In genomic region chr17:67629963-67630320, GRCh38 we compare ENCODE assay signal across 9 cellular contexts.
DNase-seq lines count a peak whose midpoint lies in the region; ATAC-seq and TF ChIP-seq lines count a peak whose summit lies in the region.
"Had no signal": no experiment of that assay in that cellular context is flagged by ENCODE, and none has a peak within 500 bp of the region (broad histone marks: within the 10 kb centered on the region; RNA-seq: fewer than 3 reads in every experiment).

No MANE protein-coding gene starts in this region.

- peak in 1 of 2 donors; percentile 65 for TF ChIP-seq CTCF in right atrium auricular region (IDR thresholded peaks at IDR 0.05)
- TF ChIP-seq CTCF in epithelial cell of proximal tubule (conservative IDR thresholded peaks at IDR 0.05; ENCODE audit: low read depth, low read length), result peak; percentile 53
- TF ChIP-seq CTCF in osteoblast (IDR thresholded peaks at IDR 0.05; ENCODE audit: extremely low read depth, low read depth, low read length), result peak; percentile 68

- TF ChIP-seq POLR2A in GM18505 (IDR thresholded peaks at IDR 0.05; ENCODE audit: borderline replicate concordance, extremely low read depth, insufficient read depth, insufficient read length), result no peak

- H3K36me3 ChIP-seq in right atrium auricular region (no peaks in the 10 kb centered on the region), osteoblast (ENCODE audit: insufficient read depth, low read length) (no peaks in the 10 kb centered on the region)

- H3K4me1 ChIP-seq in right atrium auricular region, result peaks cover 0 to 14% of the 10 kb centered on the region in 2 donors
- peaks cover 3% of the 10 kb centered on the region for H3K4me1 ChIP-seq in osteoblast (ENCODE audit: insufficient read depth, low read length)

- ATAC-seq in Right ventricle myocardium inferior (peak; percentile 51), GM18505 (IDR thresholded peaks at IDR 0.05; ENCODE audit: unreplicated experiment) (no peak)

- DNase-seq in Right ventricle myocardium inferior (ENCODE audit: missing footprints) (no peak), right atrium auricular region (ENCODE audit: low spot score) (no peak), NCI-H526 treated with DMSO at 0.1 percent for 48 hours (lab: John Stamatoyannopoulos, UW) (peak; percentile 30), epithelial cell of proximal tubule (ENCODE audit: low read depth) (no peak), osteoblast (ENCODE audit: insufficient read length, low spot score, missing footprints) (peak; percentile 91), nucleus accumbens (lab: John Stamatoyannopoulos, UW) (no peak), posterior cingulate gyrus (no peak)
- DNase-seq: activated naive CD8-positive, alpha-beta T cell treated with anti-CD3 and anti-CD28 coated beads, Interleukin-2, amount 10 ng/mL, durations not matched to agents 7 days and 5 days had no signal

- H3K27ac ChIP-seq in right atrium auricular region (peak overlapping the region in 1 of 2 donors; percentile 31), osteoblast (ENCODE audit: low read depth, low read length) (no peak overlapping the region)

- intact Hi-C loops in Right ventricle myocardium inferior (cut with DNase I), result loop anchor here (2.0 to 10.0 kb wide), 3 partner anchors 23 to 253 kb away; partner anchors contain the start of gene PITPNC1
- intact Hi-C loops in posterior cingulate gyrus (cut with DNase I), result loop anchor here (10.0 kb wide), 1 partner anchor 255 kb away; the partner anchor contains the start of gene PITPNC1

- H3K4me2 ChIP-seq in osteoblast (ENCODE audit: insufficient read depth, low read length), result peak overlapping the region; percentile 58

- H3K79me2 ChIP-seq in osteoblast (ENCODE audit: insufficient read depth, low read length), result no peaks in the 10 kb centered on the region

- H4K20me1 ChIP-seq in osteoblast (ENCODE audit: insufficient read depth, low read length), result no peaks in the 10 kb centered on the region

- H2AFZ ChIP-seq in osteoblast (ENCODE audit: low read length), result peak overlapping the region; percentile 43

- H3K27me3 ChIP-seq in right atrium auricular region, result no peaks in the 10 kb centered on the region
- H3K27me3 ChIP-seq in osteoblast (ENCODE audit: insufficient read depth, low read length), result no peaks in the 10 kb centered on the region

- H3K4me3 ChIP-seq in right atrium auricular region, result no peak overlapping the region
- no peak overlapping the region for H3K4me3 ChIP-seq in epithelial cell of proximal tubule (ENCODE audit: low read depth, low read length)
- H3K4me3 ChIP-seq in osteoblast (ENCODE audit: insufficient read depth, low read length), result no peak overlapping the region

- no peaks in the 10 kb centered on the region for H3K9me3 ChIP-seq in right atrium auricular region
- H3K9me3 ChIP-seq in osteoblast (ENCODE audit: low read depth, low read length), result no peaks in the 10 kb centered on the region

Comparison
In these comparisons a context has a peak if more than half of its experiments do, and no peak if none do; other contexts are left out.
1. DNase-seq: peak in NCI-H526 treated with DMSO at 0.1 percent for 48 hours (single experiment) and osteoblast (single experiment); none in Right ventricle myocardium inferior (single experiment), right atrium auricular region (single experiment), epithelial cell of proximal tubule (single experiment), nucleus accumbens (0 of 56) and posterior cingulate gyrus (0 of 10).